Comparison of ENCODE assay signal across 1 cellular context in the genomic region with DNA sequence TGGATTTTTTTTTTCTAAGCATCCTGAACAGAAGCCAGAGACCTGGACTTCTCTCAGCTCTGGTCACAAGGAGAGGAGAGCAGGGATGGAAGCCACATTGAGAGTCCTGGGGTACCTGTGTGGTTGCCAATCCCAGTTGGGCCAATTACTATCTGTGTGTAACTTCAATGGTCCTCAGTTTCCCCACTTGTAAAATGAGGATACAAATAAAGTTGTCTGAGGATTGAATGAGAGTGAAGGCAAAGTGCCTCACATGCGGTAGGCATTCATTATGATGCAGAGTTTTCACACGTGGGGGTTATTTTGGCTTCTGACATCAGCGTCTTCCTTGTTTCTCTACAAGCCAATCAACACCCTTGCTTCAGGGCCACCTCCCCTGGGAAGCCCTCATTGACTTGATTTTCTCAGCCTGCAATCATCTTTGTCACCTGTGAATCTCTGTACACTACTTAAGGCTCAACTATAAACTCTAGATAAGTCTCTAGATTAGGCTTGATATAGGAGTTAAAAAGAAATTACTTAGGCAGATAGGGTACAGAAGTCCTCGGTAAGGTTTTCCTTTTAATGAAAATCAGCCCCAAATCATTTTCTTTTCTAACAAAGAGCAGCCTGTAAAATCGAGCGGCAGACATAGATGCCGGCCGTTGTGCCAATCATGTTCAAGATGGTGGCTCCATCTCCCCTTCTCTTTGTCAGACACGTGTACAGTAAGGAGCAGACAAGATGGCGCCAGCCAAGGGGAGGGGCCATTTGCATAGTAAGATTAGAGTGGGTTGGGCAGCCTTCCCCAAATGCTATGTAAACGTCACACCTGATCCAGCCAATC.
TF ChIP-seq lines count a peak whose summit lies in the region.

No MANE protein-coding gene starts in this region.

TF ChIP-seq in K562, 482 proteins besides CTCF, POLR2A, EP300 and RAD21 (continued from another document and continues in another):
- TF ChIP-seq, protein P1, sequence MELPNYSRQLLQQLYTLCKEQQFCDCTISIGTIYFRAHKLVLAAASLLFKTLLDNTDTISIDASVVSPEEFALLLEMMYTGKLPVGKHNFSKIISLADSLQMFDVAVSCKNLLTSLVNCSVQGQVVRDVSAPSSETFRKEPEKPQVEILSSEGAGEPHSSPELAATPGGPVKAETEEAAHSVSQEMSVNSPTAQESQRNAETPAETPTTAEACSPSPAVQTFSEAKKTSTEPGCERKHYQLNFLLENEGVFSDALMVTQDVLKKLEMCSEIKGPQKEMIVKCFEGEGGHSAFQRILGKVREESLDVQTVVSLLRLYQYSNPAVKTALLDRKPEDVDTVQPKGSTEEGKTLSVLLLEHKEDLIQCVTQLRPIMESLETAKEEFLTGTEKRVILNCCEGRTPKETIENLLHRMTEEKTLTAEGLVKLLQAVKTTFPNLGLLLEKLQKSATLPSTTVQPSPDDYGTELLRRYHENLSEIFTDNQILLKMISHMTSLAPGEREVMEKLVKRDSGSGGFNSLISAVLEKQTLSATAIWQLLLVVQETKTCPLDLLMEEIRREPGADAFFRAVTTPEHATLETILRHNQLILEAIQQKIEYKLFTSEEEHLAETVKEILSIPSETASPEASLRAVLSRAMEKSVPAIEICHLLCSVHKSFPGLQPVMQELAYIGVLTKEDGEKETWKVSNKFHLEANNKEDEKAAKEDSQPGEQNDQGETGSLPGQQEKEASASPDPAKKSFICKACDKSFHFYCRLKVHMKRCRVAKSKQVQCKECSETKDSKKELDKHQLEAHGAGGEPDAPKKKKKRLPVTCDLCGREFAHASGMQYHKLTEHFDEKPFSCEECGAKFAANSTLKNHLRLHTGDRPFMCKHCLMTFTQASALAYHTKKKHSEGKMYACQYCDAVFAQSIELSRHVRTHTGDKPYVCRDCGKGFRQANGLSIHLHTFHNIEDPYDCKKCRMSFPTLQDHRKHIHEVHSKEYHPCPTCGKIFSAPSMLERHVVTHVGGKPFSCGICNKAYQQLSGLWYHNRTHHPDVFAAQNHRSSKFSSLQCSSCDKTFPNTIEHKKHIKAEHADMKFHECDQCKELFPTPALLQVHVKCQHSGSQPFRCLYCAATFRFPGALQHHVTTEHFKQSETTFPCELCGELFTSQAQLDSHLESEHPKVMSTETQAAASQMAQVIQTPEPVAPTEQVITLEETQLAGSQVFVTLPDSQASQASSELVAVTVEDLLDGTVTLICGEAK (IDR thresholded peaks at IDR 0.05): peak; percentile 83
- TF ChIP-seq, protein P1 (CRISPR knock-in tag; IDR thresholded peaks at IDR 0.05): peak; percentile 58; the same call in 1 of the 2 replicates
- no peak for TF ChIP-seq ESRRB (CRISPR knock-in tag; IDR thresholded peaks at IDR 0.05; ENCODE audit: borderline replicate concordance)
- TF ChIP-seq WHSC1 (IDR thresholded peaks at IDR 0.05; ENCODE audit: low read length): no peak
- TF ChIP-seq LARP7 (IDR thresholded peaks at IDR 0.05): no peak
- TF ChIP-seq PML (IDR thresholded peaks at IDR 0.05; ENCODE audit: low read length): no peak
- no peak for TF ChIP-seq TAF15 (IDR thresholded peaks at IDR 0.05; ENCODE audit: low read depth, low read length)
- TF ChIP-seq ERF (CRISPR knock-in tag; IDR thresholded peaks at IDR 0.05): no peak
- TF ChIP-seq, protein P2, sequence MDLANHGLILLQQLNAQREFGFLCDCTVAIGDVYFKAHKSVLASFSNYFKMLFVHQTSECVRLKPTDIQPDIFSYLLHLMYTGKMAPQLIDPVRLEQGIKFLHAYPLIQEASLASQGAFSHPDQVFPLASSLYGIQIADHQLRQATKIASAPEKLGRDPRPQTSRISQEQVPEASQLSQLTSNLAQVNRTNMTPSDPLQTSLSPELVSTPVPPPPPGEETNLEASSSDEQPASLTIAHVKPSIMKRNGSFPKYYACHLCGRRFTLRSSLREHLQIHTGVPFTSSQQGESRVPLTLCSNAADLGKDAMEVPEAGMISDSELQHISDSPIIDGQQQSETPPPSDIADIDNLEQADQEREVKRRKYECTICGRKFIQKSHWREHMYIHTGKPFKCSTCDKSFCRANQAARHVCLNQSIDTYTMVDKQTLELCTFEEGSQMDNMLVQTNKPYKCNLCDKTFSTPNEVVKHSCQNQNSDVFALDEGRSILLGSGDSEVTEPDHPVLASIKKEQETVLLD (IDR thresholded peaks at IDR 0.05): no peak
- peak; percentile 79; the same call in 1 of the 2 replicates for TF ChIP-seq EHMT2 (IDR thresholded peaks at IDR 0.05)
- no peak for TF ChIP-seq CREBBP (IDR thresholded peaks at IDR 0.05; ENCODE audit: low read depth, low read length)
- TF ChIP-seq, protein P3, sequence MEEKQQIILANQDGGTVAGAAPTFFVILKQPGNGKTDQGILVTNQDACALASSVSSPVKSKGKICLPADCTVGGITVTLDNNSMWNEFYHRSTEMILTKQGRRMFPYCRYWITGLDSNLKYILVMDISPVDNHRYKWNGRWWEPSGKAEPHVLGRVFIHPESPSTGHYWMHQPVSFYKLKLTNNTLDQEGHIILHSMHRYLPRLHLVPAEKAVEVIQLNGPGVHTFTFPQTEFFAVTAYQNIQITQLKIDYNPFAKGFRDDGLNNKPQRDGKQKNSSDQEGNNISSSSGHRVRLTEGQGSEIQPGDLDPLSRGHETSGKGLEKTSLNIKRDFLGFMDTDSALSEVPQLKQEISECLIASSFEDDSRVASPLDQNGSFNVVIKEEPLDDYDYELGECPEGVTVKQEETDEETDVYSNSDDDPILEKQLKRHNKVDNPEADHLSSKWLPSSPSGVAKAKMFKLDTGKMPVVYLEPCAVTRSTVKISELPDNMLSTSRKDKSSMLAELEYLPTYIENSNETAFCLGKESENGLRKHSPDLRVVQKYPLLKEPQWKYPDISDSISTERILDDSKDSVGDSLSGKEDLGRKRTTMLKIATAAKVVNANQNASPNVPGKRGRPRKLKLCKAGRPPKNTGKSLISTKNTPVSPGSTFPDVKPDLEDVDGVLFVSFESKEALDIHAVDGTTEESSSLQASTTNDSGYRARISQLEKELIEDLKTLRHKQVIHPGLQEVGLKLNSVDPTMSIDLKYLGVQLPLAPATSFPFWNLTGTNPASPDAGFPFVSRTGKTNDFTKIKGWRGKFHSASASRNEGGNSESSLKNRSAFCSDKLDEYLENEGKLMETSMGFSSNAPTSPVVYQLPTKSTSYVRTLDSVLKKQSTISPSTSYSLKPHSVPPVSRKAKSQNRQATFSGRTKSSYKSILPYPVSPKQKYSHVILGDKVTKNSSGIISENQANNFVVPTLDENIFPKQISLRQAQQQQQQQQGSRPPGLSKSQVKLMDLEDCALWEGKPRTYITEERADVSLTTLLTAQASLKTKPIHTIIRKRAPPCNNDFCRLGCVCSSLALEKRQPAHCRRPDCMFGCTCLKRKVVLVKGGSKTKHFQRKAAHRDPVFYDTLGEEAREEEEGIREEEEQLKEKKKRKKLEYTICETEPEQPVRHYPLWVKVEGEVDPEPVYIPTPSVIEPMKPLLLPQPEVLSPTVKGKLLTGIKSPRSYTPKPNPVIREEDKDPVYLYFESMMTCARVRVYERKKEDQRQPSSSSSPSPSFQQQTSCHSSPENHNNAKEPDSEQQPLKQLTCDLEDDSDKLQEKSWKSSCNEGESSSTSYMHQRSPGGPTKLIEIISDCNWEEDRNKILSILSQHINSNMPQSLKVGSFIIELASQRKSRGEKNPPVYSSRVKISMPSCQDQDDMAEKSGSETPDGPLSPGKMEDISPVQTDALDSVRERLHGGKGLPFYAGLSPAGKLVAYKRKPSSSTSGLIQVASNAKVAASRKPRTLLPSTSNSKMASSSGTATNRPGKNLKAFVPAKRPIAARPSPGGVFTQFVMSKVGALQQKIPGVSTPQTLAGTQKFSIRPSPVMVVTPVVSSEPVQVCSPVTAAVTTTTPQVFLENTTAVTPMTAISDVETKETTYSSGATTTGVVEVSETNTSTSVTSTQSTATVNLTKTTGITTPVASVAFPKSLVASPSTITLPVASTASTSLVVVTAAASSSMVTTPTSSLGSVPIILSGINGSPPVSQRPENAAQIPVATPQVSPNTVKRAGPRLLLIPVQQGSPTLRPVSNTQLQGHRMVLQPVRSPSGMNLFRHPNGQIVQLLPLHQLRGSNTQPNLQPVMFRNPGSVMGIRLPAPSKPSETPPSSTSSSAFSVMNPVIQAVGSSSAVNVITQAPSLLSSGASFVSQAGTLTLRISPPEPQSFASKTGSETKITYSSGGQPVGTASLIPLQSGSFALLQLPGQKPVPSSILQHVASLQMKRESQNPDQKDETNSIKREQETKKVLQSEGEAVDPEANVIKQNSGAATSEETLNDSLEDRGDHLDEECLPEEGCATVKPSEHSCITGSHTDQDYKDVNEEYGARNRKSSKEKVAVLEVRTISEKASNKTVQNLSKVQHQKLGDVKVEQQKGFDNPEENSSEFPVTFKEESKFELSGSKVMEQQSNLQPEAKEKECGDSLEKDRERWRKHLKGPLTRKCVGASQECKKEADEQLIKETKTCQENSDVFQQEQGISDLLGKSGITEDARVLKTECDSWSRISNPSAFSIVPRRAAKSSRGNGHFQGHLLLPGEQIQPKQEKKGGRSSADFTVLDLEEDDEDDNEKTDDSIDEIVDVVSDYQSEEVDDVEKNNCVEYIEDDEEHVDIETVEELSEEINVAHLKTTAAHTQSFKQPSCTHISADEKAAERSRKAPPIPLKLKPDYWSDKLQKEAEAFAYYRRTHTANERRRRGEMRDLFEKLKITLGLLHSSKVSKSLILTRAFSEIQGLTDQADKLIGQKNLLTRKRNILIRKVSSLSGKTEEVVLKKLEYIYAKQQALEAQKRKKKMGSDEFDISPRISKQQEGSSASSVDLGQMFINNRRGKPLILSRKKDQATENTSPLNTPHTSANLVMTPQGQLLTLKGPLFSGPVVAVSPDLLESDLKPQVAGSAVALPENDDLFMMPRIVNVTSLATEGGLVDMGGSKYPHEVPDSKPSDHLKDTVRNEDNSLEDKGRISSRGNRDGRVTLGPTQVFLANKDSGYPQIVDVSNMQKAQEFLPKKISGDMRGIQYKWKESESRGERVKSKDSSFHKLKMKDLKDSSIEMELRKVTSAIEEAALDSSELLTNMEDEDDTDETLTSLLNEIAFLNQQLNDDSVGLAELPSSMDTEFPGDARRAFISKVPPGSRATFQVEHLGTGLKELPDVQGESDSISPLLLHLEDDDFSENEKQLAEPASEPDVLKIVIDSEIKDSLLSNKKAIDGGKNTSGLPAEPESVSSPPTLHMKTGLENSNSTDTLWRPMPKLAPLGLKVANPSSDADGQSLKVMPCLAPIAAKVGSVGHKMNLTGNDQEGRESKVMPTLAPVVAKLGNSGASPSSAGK (IDR thresholded peaks at IDR 0.05): peak; percentile 68
- peak; percentile 57; the same call in 1 of the 2 replicates for TF ChIP-seq BRD4 (IDR thresholded peaks at IDR 0.05)
- TF ChIP-seq NR2C2 (CRISPR knock-in tag; IDR thresholded peaks at IDR 0.05): no peak
- TF ChIP-seq NR2C2 (tag; IDR thresholded peaks at IDR 0.05): no peak
- TF ChIP-seq, protein P4, sequence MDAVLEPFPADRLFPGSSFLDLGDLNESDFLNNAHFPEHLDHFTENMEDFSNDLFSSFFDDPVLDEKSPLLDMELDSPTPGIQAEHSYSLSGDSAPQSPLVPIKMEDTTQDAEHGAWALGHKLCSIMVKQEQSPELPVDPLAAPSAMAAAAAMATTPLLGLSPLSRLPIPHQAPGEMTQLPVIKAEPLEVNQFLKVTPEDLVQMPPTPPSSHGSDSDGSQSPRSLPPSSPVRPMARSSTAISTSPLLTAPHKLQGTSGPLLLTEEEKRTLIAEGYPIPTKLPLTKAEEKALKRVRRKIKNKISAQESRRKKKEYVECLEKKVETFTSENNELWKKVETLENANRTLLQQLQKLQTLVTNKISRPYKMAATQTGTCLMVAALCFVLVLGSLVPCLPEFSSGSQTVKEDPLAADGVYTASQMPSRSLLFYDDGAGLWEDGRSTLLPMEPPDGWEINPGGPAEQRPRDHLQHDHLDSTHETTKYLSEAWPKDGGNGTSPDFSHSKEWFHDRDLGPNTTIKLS (IDR thresholded peaks at IDR 0.05; ENCODE audit: borderline replicate concordance, low read depth): peak; percentile 91; the same call in 1 of the 2 replicates
- TF ChIP-seq, protein P5, sequence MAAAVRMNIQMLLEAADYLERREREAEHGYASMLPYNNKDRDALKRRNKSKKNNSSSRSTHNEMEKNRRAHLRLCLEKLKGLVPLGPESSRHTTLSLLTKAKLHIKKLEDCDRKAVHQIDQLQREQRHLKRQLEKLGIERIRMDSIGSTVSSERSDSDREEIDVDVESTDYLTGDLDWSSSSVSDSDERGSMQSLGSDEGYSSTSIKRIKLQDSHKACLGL (CRISPR knock-in tag; IDR thresholded peaks at IDR 0.05; ENCODE audit: borderline replicate concordance, poor library complexity, severe bottlenecking): no peak
- no peak for TF ChIP-seq ZNF347 (CRISPR knock-in tag; IDR thresholded peaks at IDR 0.05; ENCODE audit: low read depth)
- TF ChIP-seq CXXC5 (CRISPR knock-in tag; IDR thresholded peaks at IDR 0.05): no peak
- TF ChIP-seq, protein P6, sequence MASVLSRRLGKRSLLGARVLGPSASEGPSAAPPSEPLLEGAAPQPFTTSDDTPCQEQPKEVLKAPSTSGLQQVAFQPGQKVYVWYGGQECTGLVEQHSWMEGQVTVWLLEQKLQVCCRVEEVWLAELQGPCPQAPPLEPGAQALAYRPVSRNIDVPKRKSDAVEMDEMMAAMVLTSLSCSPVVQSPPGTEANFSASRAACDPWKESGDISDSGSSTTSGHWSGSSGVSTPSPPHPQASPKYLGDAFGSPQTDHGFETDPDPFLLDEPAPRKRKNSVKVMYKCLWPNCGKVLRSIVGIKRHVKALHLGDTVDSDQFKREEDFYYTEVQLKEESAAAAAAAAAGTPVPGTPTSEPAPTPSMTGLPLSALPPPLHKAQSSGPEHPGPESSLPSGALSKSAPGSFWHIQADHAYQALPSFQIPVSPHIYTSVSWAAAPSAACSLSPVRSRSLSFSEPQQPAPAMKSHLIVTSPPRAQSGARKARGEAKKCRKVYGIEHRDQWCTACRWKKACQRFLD (CRISPR knock-in tag; IDR thresholded peaks at IDR 0.05): peak; percentile 30; the same call in 1 of the 2 replicates
